ENCODE assay signal across 8 cellular contexts in the genomic region with DNA sequence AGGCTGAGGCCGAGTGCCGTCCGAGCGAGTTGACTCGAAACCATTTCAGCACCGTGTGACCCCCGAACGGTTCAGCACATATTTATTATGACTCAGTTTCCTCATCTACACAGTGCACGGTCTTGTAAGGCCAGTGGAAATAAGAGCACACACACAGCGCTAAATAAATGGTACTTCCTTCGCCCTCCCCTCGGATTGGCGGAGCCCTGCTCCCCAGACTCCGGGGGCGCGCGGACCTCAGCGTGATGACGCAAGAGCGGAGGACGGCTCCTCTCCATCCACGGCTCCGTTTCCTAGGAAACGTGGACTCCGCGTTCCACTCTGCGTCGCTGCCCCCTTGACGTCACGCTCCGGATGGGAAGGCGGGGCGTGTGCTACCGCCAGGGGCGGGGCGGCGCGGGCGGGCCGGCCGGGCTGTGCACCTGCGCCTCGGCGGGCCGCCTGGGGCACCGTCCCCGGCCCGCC. TPM values are rescaled to one million over a fixed set of nuclear protein-coding genes. Genes with fewer than 3 reads are reported as not detected.
DNase-seq lines count a peak whose midpoint lies in the region; ATAC-seq, FAIRE-seq and TF ChIP-seq lines count a peak whose summit lies in the region.

A gene with protein sequence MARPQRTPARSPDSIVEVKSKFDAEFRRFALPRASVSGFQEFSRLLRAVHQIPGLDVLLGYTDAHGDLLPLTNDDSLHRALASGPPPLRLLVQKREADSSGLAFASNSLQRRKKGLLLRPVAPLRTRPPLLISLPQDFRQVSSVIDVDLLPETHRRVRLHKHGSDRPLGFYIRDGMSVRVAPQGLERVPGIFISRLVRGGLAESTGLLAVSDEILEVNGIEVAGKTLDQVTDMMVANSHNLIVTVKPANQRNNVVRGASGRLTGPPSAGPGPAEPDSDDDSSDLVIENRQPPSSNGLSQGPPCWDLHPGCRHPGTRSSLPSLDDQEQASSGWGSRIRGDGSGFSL (plus strand): TSS at position 397 of the 465 bp plus-strand sequence. CDS start 79 bp downstream, outside the sequence.

- H3K27me3 ChIP-seq in pancreas, result no peaks in the 10 kb centered on the region
- H3K27me3 ChIP-seq in tibial artery, result peaks cover 0 to 5% of the 10 kb centered on the region in 2 donors

- DNase-seq in GM10248 (ENCODE audit: extremely low spot score), result peak; percentile 100
- peak; percentile 88 to 97 (median 96) for DNase-seq in NCI-H1417 (lab: John Stamatoyannopoulos, UW)
- DNase-seq in SW480 (ENCODE audit: low spot score), result peak; percentile 93
- DNase-seq in activated naive CD8-positive, alpha-beta T cell treated with anti-CD3 and anti-CD28 coated beads, Interleukin-2, amount 50 U/mL, for 16 hours (ENCODE audit: low read depth, low spot score), result peak; percentile 81
- peak; percentile 97 for DNase-seq in Right ventricle myocardium superior
- peak; percentile 90 to 96 (median 92) for DNase-seq in pancreas
- DNase-seq in tibial artery, result peak; percentile 95 to 97

- CTCF ChIA-PET in GM10248 (lab: Yijun Ruan, JAX), result interaction anchor here (0.9 to 18.5 kb wide), 9 partner anchors 10 to 180 kb away, joined by 3 to 357 read pairs (median 12); a partner anchor contains a TSS

- TF ChIP-seq CTCF in GM10248 (IDR thresholded peaks at IDR 0.05; ENCODE audit: control extremely low read depth, extremely low read depth, low read depth, missing control alignments) (no peak), pancreas (IDR thresholded peaks at IDR 0.05) (no peak), tibial artery (IDR thresholded peaks at IDR 0.05) (peak in 1 of 2 experiments; percentile 39)

- H3K4me3 ChIP-seq in pancreas, result peak within 1 kb of the TSS; percentile 78 to 89 (median 82)
- peak within 1 kb of the TSS; percentile 68 to 80 for H3K4me3 ChIP-seq in tibial artery

- ATAC-seq in HG02763 (IDR thresholded peaks at IDR 0.05; ENCODE audit: unreplicated experiment) (peak; percentile 82), Right ventricle myocardium superior (ENCODE audit: poor library complexity) (peak; percentile 90), pancreas (peak; percentile 74 to 87 (median 76))

- peak within 1 kb of the TSS; percentile 75 to 95 (median 85) for H3K27ac ChIP-seq in pancreas
- H3K27ac ChIP-seq in tibial artery, result peak within 1 kb of the TSS; percentile 91 to 97

- intact Hi-C loops in Right ventricle myocardium superior (cut with DNase I) (loop anchor here (5.0 kb wide), 1 partner anchor 98 kb away; a partner anchor contains a TSS), pancreas (cut with DNase I) (loop anchor here in 1 of 3 donors (10.0 kb wide), 1 partner anchor 136 kb away; a partner anchor contains a TSS), tibial artery (cut with DNase I; ENCODE audit: low total_unique reads) (no loop called here)

- WGBS in pancreas, 2 donors, result 0 to 1% methylated on average over 38 to 48 of the region's 48 CpGs

- H3K36me3 ChIP-seq in pancreas, result no peaks in the 10 kb centered on the region
- peaks cover 0 to 54% (median 20%) of the 10 kb centered on the region in 3 donors for H3K36me3 ChIP-seq in tibial artery

- H3K9me3 ChIP-seq in pancreas, result no peaks in the 10 kb centered on the region
- no peaks in the 10 kb centered on the region for H3K9me3 ChIP-seq in tibial artery

- H3K4me1 ChIP-seq in pancreas (peaks cover 23 to 33% (median 31%) of the 10 kb centered on the region in 3 donors), tibial artery (peaks cover 0 to 25% (median 21%) of the 10 kb centered on the region in 4 donors)

- no peak for FAIRE-seq in pancreas (lab: Jason Lieb, UNC)

- POLR2A ChIA-PET in GM10248 (lab: Yijun Ruan, JAX), result interaction anchor here (0.6 kb wide), 2 partner anchors 92 to 650 kb away, joined by 3 to 4 read pairs; no protein-coding TSS in a partner anchor

RNA-seq across cellular contexts. Expression of the gene that starts here (rescaled TPM):
- total RNA-seq in Right ventricle myocardium superior (3.2 TPM), pancreas (10 to 100 TPM in 4 of 6 donors, 1 to 10 TPM in 2; 8.6 to 18.2 (median 15.7) TPM)
- polyA plus RNA-seq in pancreas, result 10 to 100 TPM; 11.6 to 14.3 TPM

Comparison
In these comparisons a context has a peak if more than half of its experiments do, and no peak if none do; other contexts are left out.
1. Peak in every context shown above with its lines: DNase-seq, ATAC-seq, H3K4me3 ChIP-seq and H3K27ac ChIP-seq.